Comparison of ENCODE assay signal across 11 cellular contexts in the genomic region with DNA sequence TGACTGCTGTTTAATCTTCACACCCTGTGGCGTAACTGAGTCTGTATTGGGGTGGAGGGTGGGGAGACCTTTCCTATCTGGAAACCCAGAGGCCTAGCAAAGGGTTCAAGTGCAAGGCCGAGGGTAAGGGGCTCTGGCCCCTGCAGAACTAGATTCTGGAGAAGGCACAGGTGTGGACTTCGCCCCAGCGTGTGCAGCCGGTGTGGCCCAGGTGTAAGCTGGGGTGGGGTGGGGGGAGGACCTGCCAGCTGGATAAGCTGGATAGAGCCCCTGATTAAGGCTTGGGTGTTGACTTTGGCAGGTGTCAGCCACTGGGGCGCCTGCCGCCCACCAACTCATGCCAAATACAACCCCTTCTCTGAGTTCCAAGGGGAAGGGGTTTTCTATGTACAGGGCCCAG. TPM values are rescaled to one million over a fixed set of nuclear protein-coding genes. Genes with fewer than 3 reads are reported as not detected.
DNase-seq lines count a peak whose midpoint lies in the region; ATAC-seq and TF ChIP-seq lines count a peak whose summit lies in the region.
"Had no signal": no experiment of that assay in that cellular context is flagged by ENCODE, and none has a peak within 500 bp of the region (broad histone marks: within the 10 kb centered on the region; RNA-seq: fewer than 3 reads in every experiment).

No MANE protein-coding gene starts in this region.

- no peaks in the 10 kb centered on the region for H3K4me1 ChIP-seq in breast epithelium
- peaks cover 16% of the 10 kb centered on the region for H3K4me1 ChIP-seq in mucosa of descending colon (ENCODE audit: low read depth)
- H3K4me1 ChIP-seq in tibial artery: peaks cover 0 to 26% (median 17%) of the 10 kb centered on the region in 4 donors

- no peak for TF ChIP-seq POLR2A in breast epithelium (IDR thresholded peaks at IDR 0.05)

- H3K9me3 ChIP-seq in breast epithelium (no peaks in the 10 kb centered on the region), mucosa of descending colon (no peaks in the 10 kb centered on the region), tibial artery (no peaks in the 10 kb centered on the region)

- H3K27ac ChIP-seq in breast epithelium: peak overlapping the region; percentile 68 to 90
- H3K27ac ChIP-seq in tibial artery: peak overlapping the region; percentile 80 to 81

- H3K27me3 Mint-ChIP-seq in activated naive CD4-positive, alpha-beta T cell treated with anti-CD3 and anti-CD28 coated beads for 36 hours (ENCODE audit: low read depth): no peaks in the 10 kb centered on the region
- peaks cover 7% of the 10 kb centered on the region for H3K27me3 Mint-ChIP-seq in activated naive CD4-positive, alpha-beta T cell treated with anti-CD3 and anti-CD28 coated beads, Interleukin-2, amount 10 ng/mL, durations not matched to agents 7 days and 5 days

- TF ChIP-seq CTCF in breast epithelium (IDR thresholded peaks at IDR 0.05) (no peak), mucosa of descending colon (IDR thresholded peaks at IDR 0.05) (no peak), tibial artery (IDR thresholded peaks at IDR 0.05) (no peak)

- CTCF ChIA-PET in activated naive CD4-positive, alpha-beta T cell treated with anti-CD3 and anti-CD28 coated beads for 36 hours (lab: Charles Lee): interaction anchor here (0.7 to 1.5 kb wide), 2 partner anchors 19 to 144 kb away, joined by 3 to 4 read pairs; no protein-coding TSS in a partner anchor
- CTCF ChIA-PET in activated naive CD4-positive, alpha-beta T cell treated with anti-CD3 and anti-CD28 coated beads, Interleukin-2, amount 10 ng/mL, durations not matched to agents 7 days and 5 days (lab: Charles Lee): interaction anchor here (1.0 kb wide), 1 partner anchor 43 kb away, joined by 3 read pairs; no protein-coding TSS in a partner anchor

- H3K27me3 ChIP-seq in breast epithelium: no peaks in the 10 kb centered on the region
- no peaks in the 10 kb centered on the region for H3K27me3 ChIP-seq in tibial artery

- intact Hi-C loops in activated naive CD4-positive, alpha-beta T cell treated with anti-CD3 and anti-CD28 coated beads for 36 hours (cut with micrococcal nuclease): loop anchor here (2.0 kb wide), 1 partner anchor 13 kb away; no protein-coding TSS in a partner anchor
- intact Hi-C loops in breast epithelium (cut with DNase I; ENCODE audit: low total_unique reads): no loop called here
- intact Hi-C loops in mucosa of descending colon (cut with DNase I, micrococcal nuclease): no loop called here
- intact Hi-C loops in tibial artery (cut with DNase I; ENCODE audit: low total_unique reads): loop anchor here (5.0 kb wide), 1 partner anchor 46 kb away; no protein-coding TSS in a partner anchor

- H3K9me3 Mint-ChIP-seq in activated naive CD4-positive, alpha-beta T cell treated with anti-CD3 and anti-CD28 coated beads for 36 hours: no peaks in the 10 kb centered on the region
- H3K9me3 Mint-ChIP-seq in activated naive CD4-positive, alpha-beta T cell treated with anti-CD3 and anti-CD28 coated beads, Interleukin-2, amount 10 ng/mL, durations not matched to agents 7 days and 5 days: no peaks in the 10 kb centered on the region

- DNase-seq in activated naive CD4-positive, alpha-beta T cell treated with anti-CD3 and anti-CD28 coated beads for 36 hours: no peak
- no peak for DNase-seq in activated naive CD4-positive, alpha-beta T cell treated with anti-CD3 and anti-CD28 coated beads, Interleukin-2, amount 10 ng/mL, durations not matched to agents 7 days and 5 days
- DNase-seq in breast epithelium (ENCODE audit: low spot score in 2 of 2) (no peak), mucosa of descending colon (peak in 2 of 3 donors; percentile 52 to 58), tibial artery (no peak), anterior cingulate cortex (lab: John Stamatoyannopoulos, UW) (no peak)
- DNase-seq in stimulated activated CD4-positive, alpha-beta T cell treated with anti-CD3 and anti-CD28 coated beads, Interleukin-4, amount 100 ng/mL, for 1 hour: no peak
- DNase-seq: hippocampal formation; NCI-H146; stimulated activated CD8-positive, alpha-beta memory T cell treated with anti-CD3 and anti-CD28 coated beads, Interleukin-4, amount 100 ng/mL, for 48 hours had no signal

- peak overlapping the region; percentile 79 for H3K4me3 Mint-ChIP-seq in activated naive CD4-positive, alpha-beta T cell treated with anti-CD3 and anti-CD28 coated beads for 36 hours
- no peak overlapping the region for H3K4me3 Mint-ChIP-seq in activated naive CD4-positive, alpha-beta T cell treated with anti-CD3 and anti-CD28 coated beads, Interleukin-2, amount 10 ng/mL, durations not matched to agents 7 days and 5 days

- peak overlapping the region; percentile 84 to 96 (median 87) for H3K4me3 ChIP-seq in breast epithelium
- no peak overlapping the region for H3K4me3 ChIP-seq in mucosa of descending colon
- H3K4me3 ChIP-seq in tibial artery: peak overlapping the region in 1 of 2 donors; percentile 89

- H3K4me1 Mint-ChIP-seq in activated naive CD4-positive, alpha-beta T cell treated with anti-CD3 and anti-CD28 coated beads for 36 hours (ENCODE audit: low read depth): peaks cover 17% of the 10 kb centered on the region
- peaks cover 27% of the 10 kb centered on the region for H3K4me1 Mint-ChIP-seq in activated naive CD4-positive, alpha-beta T cell treated with anti-CD3 and anti-CD28 coated beads, Interleukin-2, amount 10 ng/mL, durations not matched to agents 7 days and 5 days

- peaks cover 22% of the 10 kb centered on the region for H3K36me3 Mint-ChIP-seq in activated naive CD4-positive, alpha-beta T cell treated with anti-CD3 and anti-CD28 coated beads for 36 hours (ENCODE audit: low read depth)
- peaks cover 18% of the 10 kb centered on the region for H3K36me3 Mint-ChIP-seq in activated naive CD4-positive, alpha-beta T cell treated with anti-CD3 and anti-CD28 coated beads, Interleukin-2, amount 10 ng/mL, durations not matched to agents 7 days and 5 days

- no peak overlapping the region for H3K27ac Mint-ChIP-seq in activated naive CD4-positive, alpha-beta T cell treated with anti-CD3 and anti-CD28 coated beads for 36 hours
- no peak overlapping the region for H3K27ac Mint-ChIP-seq in activated naive CD4-positive, alpha-beta T cell treated with anti-CD3 and anti-CD28 coated beads, Interleukin-2, amount 10 ng/mL, durations not matched to agents 7 days and 5 days

- no peaks in the 10 kb centered on the region for H3K36me3 ChIP-seq in breast epithelium
- no peaks in the 10 kb centered on the region for H3K36me3 ChIP-seq in mucosa of descending colon (ENCODE audit: low read depth)
- peaks cover 35 to 60% (median 41%) of the 10 kb centered on the region in 3 donors for H3K36me3 ChIP-seq in tibial artery

- peak; percentile 45 for ATAC-seq in mucosa of descending colon
- ATAC-seq in HG03159 (IDR thresholded peaks at IDR 0.05; ENCODE audit: unreplicated experiment): no peak

RNA-seq across cellular contexts. Expression of a gene that starts 1.3 kb away (rescaled TPM):
- total RNA-seq in activated naive CD4-positive, alpha-beta T cell treated with anti-CD3 and anti-CD28 coated beads for 36 hours: 10 to 100 TPM in 1 of 2 experiments, 1 to 10 TPM in 1; 9.8 to 10.7 TPM
- total RNA-seq in breast epithelium (10 to 100 TPM; 17.9 to 23.7 (median 22.6) TPM), mucosa of descending colon (10 to 100 TPM; 21.0 to 34.9 (median 33.9) TPM)

RNA-seq across cellular contexts. Expression of a gene that starts 7.9 kb away (rescaled TPM):
- total RNA-seq in activated naive CD4-positive, alpha-beta T cell treated with anti-CD3 and anti-CD28 coated beads for 36 hours: 10 to 100 TPM; 21.4 to 24.2 TPM
- total RNA-seq in breast epithelium (100 to 1,000 TPM; 216 to 286 (median 243) TPM), mucosa of descending colon (10 to 100 TPM; 37.3 to 61.8 (median 55.7) TPM)

RNA-seq across cellular contexts. Expression of a gene that starts 8.2 kb away (rescaled TPM):
- total RNA-seq in activated naive CD4-positive, alpha-beta T cell treated with anti-CD3 and anti-CD28 coated beads for 36 hours: 10 to 100 TPM; 15.2 to 16.5 TPM
- total RNA-seq in breast epithelium (10 to 100 TPM in 2 of 3 donors, 1 to 10 TPM in 1; 8.6 to 30.2 (median 25.5) TPM), mucosa of descending colon (10 to 100 TPM; 27.4 to 40.5 (median 38.8) TPM)

RNA-seq across cellular contexts. Expression of a gene that starts 17.1 kb away (rescaled TPM):
- 1 to 10 TPM; 2.6 to 2.8 TPM for total RNA-seq in activated naive CD4-positive, alpha-beta T cell treated with anti-CD3 and anti-CD28 coated beads for 36 hours
- total RNA-seq in breast epithelium (10 to 100 TPM in 2 of 3 donors, 1 to 10 TPM in 1; 7.7 to 19.0 (median 11.3) TPM), mucosa of descending colon (10 to 100 TPM in 1 of 3 donors, 1 to 10 TPM in 2; 5.1 to 32.8 (median 7.4) TPM)

RNA-seq across cellular contexts. Expression of a gene that starts 36.3 kb away (rescaled TPM):
- total RNA-seq in activated naive CD4-positive, alpha-beta T cell treated with anti-CD3 and anti-CD28 coated beads for 36 hours: 1 to 10 TPM; 1.1 to 2.1 TPM
- 1 to 10 TPM; 1.1 to 2.6 (median 2.2) TPM for total RNA-seq in breast epithelium
- 1 to 10 TPM; 2.5 to 3.4 (median 3.3) TPM for total RNA-seq in mucosa of descending colon

Comparison
In these comparisons a context has a peak if more than half of its experiments do, and no peak if none do; other contexts are left out.
1. DNase-seq: peak in mucosa of descending colon (2 of 3); none in activated naive CD4-positive, alpha-beta T cell treated with anti-CD3 and anti-CD28 coated beads for 36 hours (single experiment), activated naive CD4-positive, alpha-beta T cell treated with anti-CD3 and anti-CD28 coated beads, Interleukin-2, amount 10 ng/mL, durations not matched to agents 7 days and 5 days (single experiment), breast epithelium (0 of 2), tibial artery (0 of 2), anterior cingulate cortex (0 of 58) and stimulated activated CD4-positive, alpha-beta T cell treated with anti-CD3 and anti-CD28 coated beads, Interleukin-4, amount 100 ng/mL, for 1 hour (single experiment).
2. intact Hi-C loops: an anchor here in activated naive CD4-positive, alpha-beta T cell treated with anti-CD3 and anti-CD28 coated beads for 36 hours (2.0 kb wide) and tibial artery (5.0 kb wide); none called in breast epithelium and mucosa of descending colon.